Comparison of ENCODE assay signal across 9 cellular contexts in genomic region chr10:46022978-46023702, GRCh38. TPM values are rescaled to one million over a fixed set of nuclear protein-coding genes. Genes with fewer than 3 reads are reported as not detected.
DNase-seq lines count a peak whose midpoint lies in the region; ATAC-seq and TF ChIP-seq lines count a peak whose summit lies in the region.
"Had no signal": no experiment of that assay in that cellular context is flagged by ENCODE, and none has a peak within 500 bp of the region (broad histone marks: within the 10 kb centered on the region; RNA-seq: fewer than 3 reads in every experiment).

No MANE protein-coding gene starts in this region.

- in situ Hi-C loops in Panc1 (cut with HindIII; ENCODE audit: low pct_unique_long_range_greater_than_20kb, low sequenced_read_pairs), result no loop called here

- no peaks in the 10 kb centered on the region for H3K9me3 ChIP-seq in Panc1 (ENCODE audit: control insufficient read depth, insufficient read depth, low read depth, low read length)

- H3K4me1 Mint-ChIP-seq in naive B cell, result peaks cover 51 to 84% (median 65%) of the 10 kb centered on the region in 3 donors

- no peaks in the 10 kb centered on the region for H3K27me3 ChIP-seq in Panc1 (ENCODE audit: control insufficient read depth, insufficient read depth, low read length)

- peaks cover 70% of the 10 kb centered on the region for H3K4me1 ChIP-seq in Panc1 (ENCODE audit: control insufficient read depth, insufficient read depth, low read length)

- H3K4me3 ChIP-seq in Panc1 (ENCODE audit: low read depth in 2 of 2, low read length in 2 of 2), result peak overlapping the region; percentile 70 to 72

- peak; percentile 94 for ATAC-seq in GM19328 (IDR thresholded peaks at IDR 0.05; ENCODE audit: unreplicated experiment)
- peak; percentile 98 for ATAC-seq in HG03460 (IDR thresholded peaks at IDR 0.05; ENCODE audit: unreplicated experiment)
- peak; percentile 99 for ATAC-seq in Panc1
- ATAC-seq in naive B cell (ENCODE audit: low read depth in 2 of 2), result peak; percentile 94 to 97

- H3K36me3 ChIP-seq in Panc1 (ENCODE audit: control insufficient read depth, insufficient read depth, low read length), result no peaks in the 10 kb centered on the region

- intact Hi-C loops in Panc1 (cut with micrococcal nuclease; ENCODE audit: unreplicated experiment), result no loop called here

- H3K9me3 Mint-ChIP-seq in naive B cell, result no peaks in the 10 kb centered on the region

- TF ChIP-seq CTCF in Panc1 (IDR thresholded peaks at IDR 0.05), result peak; percentile 71

- no peaks in the 10 kb centered on the region for H3K36me3 Mint-ChIP-seq in naive B cell

- POLR2A ChIA-PET in Panc1 (lab: Charles Lee), result no interaction called here

- DNase-seq in CD1c-positive myeloid dendritic cell (ENCODE audit: extremely low spot score), result peak; percentile 97
- peak; percentile 74 for DNase-seq in Panc1 (ENCODE audit: low read depth, low spot score)
- peak; percentile 73 for DNase-seq in activated T-helper 1 cell treated with Interleukin-2 at 50 U/mL for 16 hours (ENCODE audit: low read depth)
- peak; percentile 88 for DNase-seq in fibroblast of gingiva (ENCODE audit: low read depth)
- DNase-seq in naive B cell, result peak; percentile 67
- DNase-seq in stimulated activated CD8-positive, alpha-beta memory T cell treated with anti-CD3 and anti-CD28 coated beads, Interleukin-7, amount 100 ng/mL, for 48 hours (ENCODE audit: extremely low read depth in 1 of 2, low read depth in 1 of 2), result peak; percentile 76 to 85

- H3K27me3 Mint-ChIP-seq in naive B cell, result no peaks in the 10 kb centered on the region

- CTCF ChIA-PET in Panc1 (lab: Charles Lee), result interaction anchor here (0.7 to 1.1 kb wide), 2 partner anchors 18 to 49 kb away, joined by 3 to 6 read pairs; no protein-coding TSS in a partner anchor

- H3K27ac ChIP-seq in Panc1 (ENCODE audit: low read length), result peak overlapping the region; percentile 79

- H3K4me3 Mint-ChIP-seq in naive B cell, result peak overlapping the region; percentile 78 to 96 (median 90)

- BruUV-seq in Panc1 (replicated peaks; lab: Mats Ljungman, UMichigan), result no TSS peak

- H3K27ac Mint-ChIP-seq in naive B cell, result peak overlapping the region in 5 of 6 donors; percentile 54 to 84 (median 76)

RNA-seq across cellular contexts. Expression of gene NCOA4, which starts 7.3 kb away (rescaled TPM):
- total RNA-seq in Panc1 (2021; ENCODE audit: unreplicated experiment), result 119 TPM
- polyA plus RNA-seq in Panc1 (2012; ENCODE audit: insufficient read length), result 57.3 TPM
- polyA plus RNA-seq in naive B cell (ENCODE audit: low read depth in 6 of 6), result 100 to 1,000 TPM; 145 to 251 (median 154) TPM

RNA-seq across cellular contexts. Expression of gene MSMB, which starts 22.9 kb away (rescaled TPM):
- total RNA-seq in Panc1 (2021; ENCODE audit: unreplicated experiment), result not detected
- polyA plus RNA-seq in Panc1 (2012; ENCODE audit: insufficient read length), result not detected
- polyA plus RNA-seq in naive B cell (ENCODE audit: low read depth in 6 of 6), result not detected
- total RNA-seq: subcutaneous adipose tissue had no signal

RNA-seq across cellular contexts. Expression of gene TIMM23, which starts 50.9 kb away (rescaled TPM):
- 103 TPM for total RNA-seq in Panc1 (2021; ENCODE audit: unreplicated experiment)
- 85.8 TPM for polyA plus RNA-seq in Panc1 (2012; ENCODE audit: insufficient read length)
- polyA plus RNA-seq in naive B cell (ENCODE audit: low read depth in 6 of 6), result 10 to 100 TPM; 45.0 to 60.0 (median 53.9) TPM

Comparison
In these comparisons a context has a peak if more than half of its experiments do, and no peak if none do; other contexts are left out.
1. Peak in every context shown above with its lines: DNase-seq, ATAC-seq, H3K4me3 ChIP-seq and H3K27ac ChIP-seq.